29 cellular contexts compared by ENCODE assay signal in genomic region chr5:4949108-4949507, GRCh38.
"Had no signal": no experiment of that assay in that cellular context is flagged by ENCODE, and none has a peak within 500 bp of the region (broad histone marks: within the 10 kb centered on the region; RNA-seq: fewer than 3 reads in every experiment).

No MANE protein-coding gene starts in this region.

- H3K27me3 ChIP-seq: ascending aorta, cardiac muscle cell had no signal

- ATAC-seq: activated CD8-positive, alpha-beta memory T cell treated with anti-CD3 and anti-CD28 coated beads, Interleukin-2, amount 10 ng/mL, durations not matched to agents 7 days and 5 days; activated CD8-positive, alpha-beta T cell treated with anti-CD3 and anti-CD28 coated beads, Interleukin-2, amount 10 ng/mL, durations not matched to agents 7 days and 5 days; activated naive CD8-positive, alpha-beta T cell treated with anti-CD3 and anti-CD28 coated beads, Interleukin-2, amount 50 U/mL, for 24 hours had no signal

- DNase-seq: activated B cell treated with CpG ODN at 0.5 μM for 24 hours; activated CD4-positive, alpha-beta memory T cell treated with anti-CD3 and anti-CD28 coated beads, Interleukin-2, amount 10 ng/mL, durations not matched to agents 7 days and 5 days; activated CD4-positive, alpha-beta T cell treated with anti-CD3 and anti-CD28 coated beads for 4 hours; activated CD4-positive, alpha-beta T cell treated with anti-CD3 and anti-CD28 coated beads, Interleukin-2, amount 10 ng/mL, durations not matched to agents 7 days and 5 days; activated CD4-positive, alpha-beta T cell treated with anti-CD3 and anti-CD28 coated beads, Interleukin-2, amount 50 U/mL, for 48 hours; activated CD4-positive, CD25-positive, alpha-beta regulatory T cell treated with anti-CD3 and anti-CD28 coated beads, Interleukin-2, amount 50 U/mL, for 72 hours; activated CD8-positive, alpha-beta memory T cell treated with anti-CD3 and anti-CD28 coated beads for 24 hours; activated CD8-positive, alpha-beta memory T cell treated with anti-CD3 and anti-CD28 coated beads, Interleukin-2, amount 10 ng/mL, durations not matched to agents 7 days and 5 days; activated CD8-positive, alpha-beta memory T cell treated with anti-CD3 and anti-CD28 coated beads, Interleukin-2, amount 50 U/mL, for 48 hours; activated CD8-positive, alpha-beta T cell treated with anti-CD3 and anti-CD28 coated beads, Interleukin-2, amount 10 ng/mL, durations not matched to agents 7 days and 5 days; activated effector memory CD4-positive, alpha-beta T cell treated with Interleukin-2 at 50 U/mL for 16 hours; activated gamma-delta T cell; activated naive CD4-positive, alpha-beta T cell treated with anti-CD3 and anti-CD28 coated beads, Interleukin-2, amount 10 ng/mL, durations not matched to agents 7 days and 5 days; activated naive CD4-positive, alpha-beta T cell treated with Interleukin-2 at 50 U/mL for 16 hours; activated naive CD8-positive, alpha-beta T cell treated with anti-CD3 and anti-CD28 coated beads, Interleukin-2, amount 10 ng/mL, durations not matched to agents 7 days and 5 days; activated naive CD8-positive, alpha-beta T cell treated with anti-CD3 and anti-CD28 coated beads, Interleukin-2, amount 50 U/mL, for 24 hours; activated T-cell treated with anti-CD3 and anti-CD28 coated beads, Interleukin-2, amount 50 U/mL, for 24 hours; activated T-cell treated with anti-CD3 and anti-CD28 coated beads, Interleukin-2, amount 50 U/mL, for 48 hours; adrenal gland; amygdala; anterior cingulate cortex; caudate nucleus; cerebellar nuclear complex; SW 1271; T-helper 1 cell; T-helper 2 cell; T-helper 9 cell had no signal

- H3K4me3 ChIP-seq: adrenal gland, ascending aorta, cardiac muscle cell had no signal

- H3K9me3 ChIP-seq: adrenal gland, ascending aorta had no signal

- H3K4me1 ChIP-seq: adrenal gland, ascending aorta had no signal

- H3K36me3 ChIP-seq: adrenal gland, ascending aorta, cardiac muscle cell had no signal
